Comparison of ENCODE assay signal across 2 cellular contexts in genomic region chr2:121297866-121298265, GRCh38. TPM values are rescaled to one million over a fixed set of nuclear protein-coding genes. Genes with fewer than 3 reads are reported as not detected.
"Had no signal": no experiment of that assay in that cellular context is flagged by ENCODE, and none has a peak within 500 bp of the region (broad histone marks: within the 10 kb centered on the region; RNA-seq: fewer than 3 reads in every experiment).

No MANE protein-coding gene starts in this region.

RNA-seq across cellular contexts. Expression of gene TFCP2L1, which starts 12.9 kb away (rescaled TPM):
- total RNA-seq: naive thymus-derived CD8-positive, alpha-beta T cell; neural crest cell had no signal
